8 cellular contexts compared by ENCODE assay signal in genomic region chr5:149358294-149358651, GRCh38. TPM values are rescaled to one million over a fixed set of nuclear protein-coding genes. Genes with fewer than 3 reads are reported as not detected.
A peak's percentile ranks its signal among the peaks of the same experiment; 100 is the strongest.
DNase-seq lines count a peak whose midpoint lies in the region; ATAC-seq and TF ChIP-seq lines count a peak whose summit lies in the region.

No MANE protein-coding gene starts in this region.

- H3K9me3 ChIP-seq in colonic mucosa (no peaks in the 10 kb centered on the region), lung (ENCODE audit: control insufficient read depth in 2 of 2, insufficient read depth in 1 of 2, low read length in 1 of 2) (no peaks in the 10 kb centered on the region)

- H3K4me3 ChIP-seq in AG04449 (ENCODE audit: low read depth, low read length) = peak overlapping the region; percentile 73
- H3K4me3 ChIP-seq in HL-60 (replicated peaks; ENCODE audit: insufficient read depth, low read length) = peak overlapping the region; percentile 97
- peak overlapping the region; percentile 70 for H3K4me3 ChIP-seq in colonic mucosa
- peak overlapping the region; percentile 64 for H3K4me3 ChIP-seq in lung

- peak overlapping the region; percentile 67 for H3K9ac ChIP-seq in colonic mucosa (ENCODE audit: low read depth in 2 of 2, low read length in 2 of 2)

- H3K27ac ChIP-seq in HL-60 (replicated peaks) (peak overlapping the region; percentile 79), colonic mucosa (no peak overlapping the region), lung (ENCODE audit: low read depth in 1 of 2, low read length in 1 of 2) (peak overlapping the region; percentile 7 to 81), substantia nigra (ENCODE audit: low read depth, low read length, poor library complexity, severe bottlenecking) (peak overlapping the region; percentile 78)

- TF ChIP-seq CTCF in AG04449 (IDR thresholded peaks at IDR 0.05; ENCODE audit: insufficient read depth, low read length, missing control alignments) (no peak), HL-60 (IDR thresholded peaks at IDR 0.05; ENCODE audit: insufficient read depth, low read length) (no peak), colonic mucosa (IDR thresholded peaks at IDR 0.05) (no peak), lung (IDR thresholded peaks at IDR 0.05; ENCODE audit: control extremely low read depth, extremely low read depth) (no peak)

- POLR2A ChIA-PET in AG04449 (lab: Yijun Ruan, JAX) = interaction anchor here (0.9 to 1.8 kb wide), 7 partner anchors 9 to 219 kb away, joined by 3 to 19 read pairs (median 5); partner anchors contain the start of gene GRPEL2

- H3K27me3 ChIP-seq in HL-60 (ENCODE audit: insufficient read depth, poor library complexity, severe bottlenecking) = no peaks in the 10 kb centered on the region
- no peaks in the 10 kb centered on the region for H3K27me3 ChIP-seq in colonic mucosa
- no peaks in the 10 kb centered on the region for H3K27me3 ChIP-seq in lung (ENCODE audit: control insufficient read depth, insufficient read depth)

- no peaks in the 10 kb centered on the region for H3K36me3 ChIP-seq in colonic mucosa
- H3K36me3 ChIP-seq in lung (ENCODE audit: control insufficient read depth in 2 of 2, insufficient read depth in 2 of 2, low read length in 2 of 2) = peaks cover 0 to 5% of the 10 kb centered on the region in 2 donors

- CTCF ChIA-PET in AG04449 (lab: Yijun Ruan, JAX) = interaction anchor here (0.6 to 18.7 kb wide), 9 partner anchors 8 to 84 kb away, joined by 3 to 308 read pairs (median 4); partner anchors contain the start of gene GRPEL2

- DNase-seq in AG04449 (ENCODE audit: low read depth, low spot score) = no peak
- peak; percentile 38 to 75 for DNase-seq in HL-60 (ENCODE audit: low read depth in 1 of 2, low spot score in 1 of 2)
- DNase-seq in T-helper 2 cell = peak in 3 of 5 experiments; percentile 18 to 50 (median 21)
- peak; percentile 44 for DNase-seq in colonic mucosa
- peak; percentile 46 for DNase-seq in lung (ENCODE audit: low spot score)
- DNase-seq in substantia nigra (lab: John Stamatoyannopoulos, UW) = peak in 34 of 49 donors; percentile 19 to 92 (median 54)
- no peak for DNase-seq in NCI-H1436 treated with DMSO at 0.1 percent for 48 hours (lab: John Stamatoyannopoulos, UW)

- ATAC-seq in GM19023 (IDR thresholded peaks at IDR 0.05; ENCODE audit: unreplicated experiment) (peak; percentile 6), lung (ENCODE audit: insufficient read depth, low FRiP score) (no peak)

- 0 to 1% methylated on average over 18 of the region's 18 CpGs for WGBS in lung, 2 donors

- intact Hi-C loops in colonic mucosa (cut with DNase I) = no loop called here

- H3K4me1 ChIP-seq in colonic mucosa (no peaks in the 10 kb centered on the region), lung (ENCODE audit: control insufficient read depth in 2 of 2, insufficient read depth in 2 of 2, low read length in 2 of 2) (no peaks in the 10 kb centered on the region)

RNA-seq across cellular contexts. Expression of gene PCYOX1L, which starts 0.4 kb away (rescaled TPM):
- total RNA-seq in colonic mucosa (10 to 100 TPM in 1 of 2 donors, 1 to 10 TPM in 1; 4.0 to 10.1 TPM), lung (1 to 10 TPM; 7.9 to 9.3 TPM)
- 1 to 10 TPM; 4.8 to 6.8 TPM for polyA plus RNA-seq in lung

RNA-seq across cellular contexts. Expression of gene GRPEL2, which starts 13.0 kb away (rescaled TPM):
- total RNA-seq in colonic mucosa = 10 to 100 TPM; 14.5 to 16.4 TPM
- 10 to 100 TPM; 19.2 to 20.2 TPM for total RNA-seq in lung
- polyA plus RNA-seq in lung = 10 to 100 TPM in 1 of 2 donors, 1 to 10 TPM in 1; 6.6 to 12.7 TPM

RNA-seq across cellular contexts. Expression of gene IL17B, which starts 20.8 kb away (rescaled TPM):
- total RNA-seq in colonic mucosa (under 1 TPM in 1 of 2 donors, not detected in 1; 0.42 TPM), lung (1 to 10 TPM in 1 of 2 donors, under 1 TPM in 1; 0.34 to 1.3 TPM)
- polyA plus RNA-seq in lung = under 1 TPM; 0.26 to 0.44 TPM

Comparison
In these comparisons a context has a peak if more than half of its experiments do, and no peak if none do; other contexts are left out.
1. DNase-seq: peak in HL-60 (2 of 2), T-helper 2 cell (3 of 5), colonic mucosa (single experiment), lung (single experiment) and substantia nigra (34 of 49); none in AG04449 (single experiment) and NCI-H1436 treated with DMSO at 0.1 percent for 48 hours (single experiment).
2. Peak in every context shown above with its lines, with median percentiles within 50 percentile points of each other: H3K4me3 ChIP-seq.